Comparison of ENCODE assay signal across 16 cellular contexts in genomic region chr13:93225610-93226009, GRCh38. TPM values are rescaled to one million over a fixed set of nuclear protein-coding genes. Genes with fewer than 3 reads are reported as not detected.
A peak's percentile ranks its signal among the peaks of the same experiment; 100 is the strongest.
DNase-seq lines count a peak whose midpoint lies in the region; ATAC-seq and TF ChIP-seq lines count a peak whose summit lies in the region.
"Had no signal": no experiment of that assay in that cellular context is flagged by ENCODE, and none has a peak within 500 bp of the region (broad histone marks: within the 10 kb centered on the region; RNA-seq: fewer than 3 reads in every experiment).

No MANE protein-coding gene starts in this region.

- H2AFZ ChIP-seq in neural cell (ENCODE audit: low read depth, low read length), result no peak overlapping the region

- no peak overlapping the region for H3K4me2 ChIP-seq in neural cell (ENCODE audit: low read length)

- peaks cover 31% of the 10 kb centered on the region for H3K9me3 Mint-ChIP-seq in Caco-2 (ENCODE audit: unreplicated experiment)

- no peaks in the 10 kb centered on the region for H3K9me2 ChIP-seq in neural cell (ENCODE audit: insufficient read depth, low read length)

- TF ChIP-seq CTCF in Caco-2 (IDR thresholded peaks at IDR 0.05; ENCODE audit: insufficient read depth in 1 of 2, low read depth in 1 of 2, low read length in 1 of 2, severe bottlenecking in 1 of 2, unreplicated experiment in 1 of 2) (no peak), WERI-Rb-1 (IDR thresholded peaks at IDR 0.05; ENCODE audit: low read depth, low read length) (no peak), fibroblast of pulmonary artery (IDR thresholded peaks at IDR 0.05; ENCODE audit: low read length, missing control alignments) (no peak), neural cell (IDR thresholded peaks at IDR 0.05; ENCODE audit: poor library complexity, severe bottlenecking) (no peak)

- H3K36me3 ChIP-seq in Caco-2 (ENCODE audit: control insufficient read depth, insufficient read depth, low read length), result no peaks in the 10 kb centered on the region
- peaks cover 23% of the 10 kb centered on the region for H3K36me3 ChIP-seq in WERI-Rb-1
- H3K36me3 ChIP-seq in neural cell (ENCODE audit: insufficient read depth, low read length), result no peaks in the 10 kb centered on the region
- H3K36me3 ChIP-seq: uterus had no signal

- DNase-seq in Caco-2 (no peak), WERI-Rb-1 (no peak), fibroblast of pulmonary artery (ENCODE audit: low read depth) (no peak), NCI-H510A (lab: John Stamatoyannopoulos, UW) (no peak), T-helper 9 cell (no peak), cerebellar cortex (ENCODE audit: low spot score) (no peak)
- DNase-seq: activated effector memory CD4-positive, alpha-beta T cell treated with Interleukin-2 at 50 U/mL for 16 hours; effector CD8-positive, alpha-beta T cell; NCI-H1048; NCI-H2171 treated with DMSO at 0.1 percent for 48 hours; uterus had no signal

- H3K27ac ChIP-seq in WERI-Rb-1 (peak overlapping the region; percentile 95), neural cell (ENCODE audit: low read length) (no peak overlapping the region)
- H3K27ac ChIP-seq: uterus had no signal

- peaks cover 23% of the 10 kb centered on the region for H3K79me2 ChIP-seq in neural cell (replicated peaks; ENCODE audit: insufficient read depth, low read length)

- peaks cover 4% of the 10 kb centered on the region for H3F3A ChIP-seq in neural cell (ENCODE audit: insufficient read depth, low read length, poor library complexity, severe bottlenecking)

- peaks cover 41% of the 10 kb centered on the region for H3K4me1 ChIP-seq in Caco-2
- H3K4me1 ChIP-seq: uterus had no signal

- H4K20me1 ChIP-seq in neural cell (ENCODE audit: insufficient read depth), result no peaks in the 10 kb centered on the region

- TF ChIP-seq EP300 in neural cell (conservative IDR thresholded peaks at IDR 0.05; ENCODE audit: poor library complexity, severe bottlenecking), result no peak

- intact Hi-C loops in Caco-2 (cut with micrococcal nuclease; ENCODE audit: unreplicated experiment), result no loop called here

- H3K9me3 ChIP-seq in Caco-2, result no peaks in the 10 kb centered on the region; the same call in 1 of the 2 replicates
- H3K9me3 ChIP-seq in WERI-Rb-1 (ENCODE audit: severe bottlenecking), result no peaks in the 10 kb centered on the region
- H3K9me3 ChIP-seq in neural cell (ENCODE audit: low read length), result no peaks in the 10 kb centered on the region
- H3K9me3 ChIP-seq: uterus had no signal

- CTCF ChIA-PET in Caco-2 (lab: Charles Lee), result no interaction called here

- peak overlapping the region; percentile 57 for H3K27ac Mint-ChIP-seq in Caco-2 (ENCODE audit: unreplicated experiment)
- H3K27ac Mint-ChIP-seq: IgD-negative memory B cell; stimulated activated effector memory CD8-positive, alpha-beta T cell treated with anti-CD3 and anti-CD28 coated beads, Interleukin-12 subunit alpha, Interleukin-12 subunit beta, amount 100 ng/mL, for 72 hours had no signal

- no peak overlapping the region for H3K9ac ChIP-seq in neural cell (ENCODE audit: low read length)

- TF ChIP-seq RAD21 in neural cell (conservative IDR thresholded peaks at IDR 0.05), result no peak

- POLR2A ChIA-PET in Caco-2 (lab: Charles Lee), result no interaction called here

- no TSS peak for BruUV-seq in Caco-2 (replicated peaks; lab: Mats Ljungman, UMichigan)

- H3K27me3 Mint-ChIP-seq in Caco-2 (ENCODE audit: insufficient read depth, unreplicated experiment), result no peaks in the 10 kb centered on the region

- H3K36me3 Mint-ChIP-seq in Caco-2 (ENCODE audit: insufficient read depth, unreplicated experiment), result peaks cover 17% of the 10 kb centered on the region
- H3K36me3 Mint-ChIP-seq: IgD-negative memory B cell; stimulated activated effector memory CD8-positive, alpha-beta T cell treated with anti-CD3 and anti-CD28 coated beads, Interleukin-12 subunit alpha, Interleukin-12 subunit beta, amount 100 ng/mL, for 72 hours had no signal

- H3K27me3 ChIP-seq in Caco-2 (replicated peaks; ENCODE audit: control insufficient read depth, insufficient read depth, low read length) (no peaks in the 10 kb centered on the region), WERI-Rb-1 (ENCODE audit: insufficient read depth, low read depth, severe bottlenecking) (no peaks in the 10 kb centered on the region), neural cell (ENCODE audit: insufficient read depth, low read depth, low read length) (no peaks in the 10 kb centered on the region)
- H3K27me3 ChIP-seq: uterus had no signal

- H3K4me1 Mint-ChIP-seq in Caco-2 (ENCODE audit: low read depth, unreplicated experiment), result peaks cover 38% of the 10 kb centered on the region

- H3K4me3 ChIP-seq in Caco-2 (ENCODE audit: low read depth, low read length) (no peak overlapping the region), WERI-Rb-1 (ENCODE audit: low read depth, low read length) (peak overlapping the region; percentile 86), fibroblast of pulmonary artery (replicated peaks; ENCODE audit: low read depth, low read length) (peak overlapping the region; percentile 81), neural cell (ENCODE audit: low read length) (peak overlapping the region; percentile 85)

- no peak for ATAC-seq in HG02970 (IDR thresholded peaks at IDR 0.05; ENCODE audit: low FRiP score, unreplicated experiment)
- ATAC-seq: sciatic nerve; stimulated activated effector memory CD8-positive, alpha-beta T cell treated with anti-CD3 and anti-CD28 coated beads, Interleukin-12 subunit alpha, Interleukin-12 subunit beta, amount 100 ng/mL, for 72 hours had no signal

- H3K4me3 Mint-ChIP-seq in Caco-2 (ENCODE audit: unreplicated experiment), result no peak overlapping the region
- H3K4me3 Mint-ChIP-seq: stimulated activated effector memory CD8-positive, alpha-beta T cell treated with anti-CD3 and anti-CD28 coated beads, Interleukin-12 subunit alpha, Interleukin-12 subunit beta, amount 100 ng/mL, for 72 hours had no signal

TF ChIP-seq in neural cell, 6 proteins besides CTCF, POLR2A, EP300 and RAD21:
- TF ChIP-seq EZH2 (IDR thresholded peaks at IDR 0.05; ENCODE audit: borderline replicate concordance, insufficient read depth, low read length, poor library complexity, severe bottlenecking), result no peak
- TF ChIP-seq, protein P1, sequence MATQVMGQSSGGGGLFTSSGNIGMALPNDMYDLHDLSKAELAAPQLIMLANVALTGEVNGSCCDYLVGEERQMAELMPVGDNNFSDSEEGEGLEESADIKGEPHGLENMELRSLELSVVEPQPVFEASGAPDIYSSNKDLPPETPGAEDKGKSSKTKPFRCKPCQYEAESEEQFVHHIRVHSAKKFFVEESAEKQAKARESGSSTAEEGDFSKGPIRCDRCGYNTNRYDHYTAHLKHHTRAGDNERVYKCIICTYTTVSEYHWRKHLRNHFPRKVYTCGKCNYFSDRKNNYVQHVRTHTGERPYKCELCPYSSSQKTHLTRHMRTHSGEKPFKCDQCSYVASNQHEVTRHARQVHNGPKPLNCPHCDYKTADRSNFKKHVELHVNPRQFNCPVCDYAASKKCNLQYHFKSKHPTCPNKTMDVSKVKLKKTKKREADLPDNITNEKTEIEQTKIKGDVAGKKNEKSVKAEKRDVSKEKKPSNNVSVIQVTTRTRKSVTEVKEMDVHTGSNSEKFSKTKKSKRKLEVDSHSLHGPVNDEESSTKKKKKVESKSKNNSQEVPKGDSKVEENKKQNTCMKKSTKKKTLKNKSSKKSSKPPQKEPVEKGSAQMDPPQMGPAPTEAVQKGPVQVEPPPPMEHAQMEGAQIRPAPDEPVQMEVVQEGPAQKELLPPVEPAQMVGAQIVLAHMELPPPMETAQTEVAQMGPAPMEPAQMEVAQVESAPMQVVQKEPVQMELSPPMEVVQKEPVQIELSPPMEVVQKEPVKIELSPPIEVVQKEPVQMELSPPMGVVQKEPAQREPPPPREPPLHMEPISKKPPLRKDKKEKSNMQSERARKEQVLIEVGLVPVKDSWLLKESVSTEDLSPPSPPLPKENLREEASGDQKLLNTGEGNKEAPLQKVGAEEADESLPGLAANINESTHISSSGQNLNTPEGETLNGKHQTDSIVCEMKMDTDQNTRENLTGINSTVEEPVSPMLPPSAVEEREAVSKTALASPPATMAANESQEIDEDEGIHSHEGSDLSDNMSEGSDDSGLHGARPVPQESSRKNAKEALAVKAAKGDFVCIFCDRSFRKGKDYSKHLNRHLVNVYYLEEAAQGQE (IDR thresholded peaks at IDR 0.05; ENCODE audit: borderline replicate concordance), result no peak
- no peak for TF ChIP-seq MXI1 (conservative IDR thresholded peaks at IDR 0.05; ENCODE audit: poor library complexity, severe bottlenecking)
- TF ChIP-seq POLR2AphosphoS5 (IDR thresholded peaks at IDR 0.05), result no peak
- no peak for TF ChIP-seq TAF1 (IDR thresholded peaks at IDR 0.05; ENCODE audit: low read depth)
- no peak for TF ChIP-seq SMC3 (conservative IDR thresholded peaks at IDR 0.05; ENCODE audit: poor library complexity)

RNA-seq across cellular contexts. Expression of gene GPC6, which starts 1.0 kb away (rescaled TPM):
- total RNA-seq in Caco-2 (2022), result 0.07 and 0.16 TPM in 2 replicates
- polyA plus RNA-seq in neural cell, result 8.3 and 9.0 TPM in 2 replicates
- polyA minus RNA-seq in neural cell, result 49.2 and 57.9 TPM in 2 replicates
- polyA plus RNA-seq: IgD-negative memory B cell had no signal
